19 cellular contexts compared by ENCODE assay signal in the genomic region with DNA sequence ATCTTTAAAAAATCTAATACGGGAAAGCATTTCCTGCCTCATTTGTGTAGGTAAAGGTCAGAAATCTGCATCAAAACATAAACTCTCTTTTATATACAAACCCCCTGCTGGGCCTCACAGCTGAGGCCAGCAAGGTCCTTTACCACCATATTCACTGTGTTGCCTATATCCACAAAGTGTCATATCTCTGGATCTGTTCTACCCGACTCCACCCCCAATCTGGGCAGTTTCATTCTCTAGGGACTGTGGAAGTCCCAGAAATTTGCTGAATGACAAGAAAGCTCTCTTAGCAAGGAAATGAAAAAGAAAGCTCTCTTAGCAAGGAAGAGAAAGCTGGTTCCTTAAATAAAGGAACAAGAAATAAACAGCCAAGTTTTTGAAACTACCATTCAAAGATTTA.
"Had no signal": no experiment of that assay in that cellular context is flagged by ENCODE, and none has a peak within 500 bp of the region (broad histone marks: within the 10 kb centered on the region; RNA-seq: fewer than 3 reads in every experiment).

No MANE protein-coding gene starts in this region.

- ATAC-seq: mucosa of descending colon; naive thymus-derived CD4-positive, alpha-beta T cell had no signal

- H3K9me3 ChIP-seq: ascending aorta, breast epithelium, left ventricle myocardium inferior, prostate gland, right atrium auricular region, transverse colon, vagina had no signal

- H3K9ac ChIP-seq: neural progenitor cell had no signal

- H3K27me3 ChIP-seq: ascending aorta, breast epithelium, neural progenitor cell, right atrium auricular region, transverse colon, vagina had no signal

- H3K36me3 ChIP-seq: ascending aorta, breast epithelium, left ventricle myocardium inferior, neural progenitor cell, prostate gland, right atrium auricular region, transverse colon, vagina had no signal

- H3K4me1 ChIP-seq: ascending aorta, breast epithelium, left ventricle myocardium inferior, prostate gland, right atrium auricular region, transverse colon, vagina had no signal

- H3K27ac ChIP-seq: ascending aorta, breast epithelium, coronary artery, left ventricle myocardium inferior, neural progenitor cell, prostate gland, right atrium auricular region, transverse colon, vagina had no signal

- H3K4me3 ChIP-seq: ascending aorta, breast epithelium, coronary artery, left ventricle myocardium inferior, mucosa of descending colon, neural progenitor cell, prostate gland, right atrium auricular region, transverse colon, vagina had no signal

- DNase-seq: activated CD4-positive, alpha-beta T cell treated with anti-CD3 and anti-CD28 coated beads, Interleukin-2, amount 50 U/mL, for 1 hour; activated CD4-positive, CD25-positive, alpha-beta regulatory T cell treated with anti-CD3 and anti-CD28 coated beads, Interleukin-2, amount 50 U/mL, for 72 hours; activated gamma-delta T cell; hypothalamus; left ventricle myocardium inferior; mammary epithelial cell; mucosa of descending colon; naive thymus-derived CD4-positive, alpha-beta T cell; stimulated activated CD4-positive, alpha-beta T cell treated with anti-CD3 and anti-CD28 coated beads, Interleukin-15, amount 100 ng/mL, for 24 hours; stimulated activated CD4-positive, alpha-beta T cell treated with anti-CD3 and anti-CD28 coated beads, Interleukin-2, amount 100 ng/mL, for 48 hours; T1000; transverse colon had no signal
